ENCODE assay signal across 13 cellular contexts in genomic region chr17:78133179-78133951, GRCh38. TPM values are rescaled to one million over a fixed set of nuclear protein-coding genes. Genes with fewer than 3 reads are reported as not detected.
DNase-seq lines count a peak whose midpoint lies in the region; ATAC-seq and TF ChIP-seq lines count a peak whose summit lies in the region.
"Had no signal": no experiment of that assay in that cellular context is flagged by ENCODE, and none has a peak within 500 bp of the region (broad histone marks: within the 10 kb centered on the region; RNA-seq: fewer than 3 reads in every experiment).

No MANE protein-coding gene starts in this region.

- H3K27me3 ChIP-seq in left ventricle myocardium inferior (ENCODE audit: low read depth) (no peaks in the 10 kb centered on the region), thymus (ENCODE audit: control insufficient read depth, insufficient read depth) (no peaks in the 10 kb centered on the region), uterus (peaks cover 0 to 2% of the 10 kb centered on the region in 2 donors)
- H3K27me3 ChIP-seq in effector memory CD4-positive, alpha-beta T cell (replicated peaks; ENCODE audit: control insufficient read depth, insufficient read depth, low read length, poor library complexity, severe bottlenecking): no peaks in the 10 kb centered on the region

- H3K4me1 ChIP-seq in left ventricle myocardium inferior (peaks cover 48% of the 10 kb centered on the region), thymus (ENCODE audit: control insufficient read depth, insufficient read depth, low read length) (peaks cover 39% of the 10 kb centered on the region), uterus (peaks cover 0 to 8% of the 10 kb centered on the region in 2 donors)
- H3K4me1 ChIP-seq in effector memory CD4-positive, alpha-beta T cell (ENCODE audit: control insufficient read depth, insufficient read depth, low read length, poor library complexity, severe bottlenecking): peaks cover 73% of the 10 kb centered on the region

- no peaks in the 10 kb centered on the region for H3K36me3 ChIP-seq in left ventricle myocardium inferior
- H3K36me3 ChIP-seq in effector memory CD4-positive, alpha-beta T cell (ENCODE audit: control insufficient read depth, insufficient read depth, low read length): peaks cover 42% of the 10 kb centered on the region
- H3K36me3 ChIP-seq in thymus (ENCODE audit: control insufficient read depth, insufficient read depth): peaks cover 54% of the 10 kb centered on the region
- no peaks in the 10 kb centered on the region for H3K36me3 ChIP-seq in uterus

- ATAC-seq in left cardiac atrium: no peak
- no peak for ATAC-seq in activated B cell treated with CpG ODN at 0.5 μM for 24 hours (ENCODE audit: low read depth)
- ATAC-seq in HG03175 (IDR thresholded peaks at IDR 0.05; ENCODE audit: unreplicated experiment): no peak
- ATAC-seq in GM21786 (IDR thresholded peaks at IDR 0.05; ENCODE audit: unreplicated experiment): no peak
- ATAC-seq: right cardiac atrium had no signal

- H3K4me3 ChIP-seq in left ventricle myocardium inferior: no peak overlapping the region
- H3K4me3 ChIP-seq in effector memory CD4-positive, alpha-beta T cell (ENCODE audit: insufficient read depth, low read depth, low read length, poor library complexity, severe bottlenecking): peak overlapping the region; percentile 97
- H3K4me3 ChIP-seq in thymus (ENCODE audit: low read length): peak overlapping the region; percentile 4
- no peak overlapping the region for H3K4me3 ChIP-seq in uterus
- H3K4me3 ChIP-seq: SK-N-MC had no signal

- H3K36me3 Mint-ChIP-seq in activated B cell treated with CpG ODN at 0.5 μM for 24 hours (ENCODE audit: low read depth): peaks cover 55% of the 10 kb centered on the region
- H3K36me3 Mint-ChIP-seq: brain had no signal

- 91% methylated on average over 30 of the region's 30 CpGs for WGBS in thymus

- no peak overlapping the region for H3K27ac ChIP-seq in left ventricle myocardium inferior (replicated peaks)
- H3K27ac ChIP-seq in effector memory CD4-positive, alpha-beta T cell (ENCODE audit: insufficient read depth, low read length, poor library complexity, severe bottlenecking): peak overlapping the region; percentile 86
- peak overlapping the region; percentile 70 for H3K27ac ChIP-seq in thymus (ENCODE audit: low read depth)
- H3K27ac ChIP-seq in uterus: no peak overlapping the region
- H3K27ac ChIP-seq: SK-N-MC had no signal

- TF ChIP-seq CTCF in left ventricle myocardium inferior (IDR thresholded peaks at IDR 0.05; ENCODE audit: borderline replicate concordance): no peak
- no peak for TF ChIP-seq CTCF in activated B cell treated with CpG ODN at 0.5 μM for 24 hours (IDR thresholded peaks at IDR 0.05)
- TF ChIP-seq CTCF in uterus (IDR thresholded peaks at IDR 0.05): no peak

- H3K27me3 Mint-ChIP-seq in activated B cell treated with CpG ODN at 0.5 μM for 24 hours: no peaks in the 10 kb centered on the region

- H3K9me3 ChIP-seq in left ventricle myocardium inferior (replicated peaks): no peaks in the 10 kb centered on the region
- no peaks in the 10 kb centered on the region for H3K9me3 ChIP-seq in effector memory CD4-positive, alpha-beta T cell (ENCODE audit: control insufficient read depth, low read length)
- H3K9me3 ChIP-seq in thymus (ENCODE audit: control insufficient read depth): no peaks in the 10 kb centered on the region
- no peaks in the 10 kb centered on the region for H3K9me3 ChIP-seq in uterus

- peak overlapping the region; percentile 81 for H3K27ac Mint-ChIP-seq in activated B cell treated with CpG ODN at 0.5 μM for 24 hours
- H3K27ac Mint-ChIP-seq: brain had no signal

- peak; percentile 16 for DNase-seq in left cardiac atrium
- no peak for DNase-seq in left ventricle myocardium inferior
- DNase-seq in activated B cell treated with CpG ODN at 0.5 μM for 24 hours: no peak
- DNase-seq in effector memory CD4-positive, alpha-beta T cell: no peak
- no peak for DNase-seq in uterus
- DNase-seq: NCI-H524 treated with DMSO at 0.1 percent for 48 hours had no signal

- H3K4me3 Mint-ChIP-seq in activated B cell treated with CpG ODN at 0.5 μM for 24 hours: peak overlapping the region; percentile 95
- H3K4me3 Mint-ChIP-seq: brain had no signal

- POLR2A ChIA-PET in activated B cell treated with CpG ODN at 0.5 μM for 24 hours (lab: Charles Lee): interaction anchor here (3.1 to 48.2 kb wide), 4 partner anchors 2 to 40 kb away, joined by 22 to 2404 read pairs (median 1040); partner anchors contain the start of genes AFMID, C17orf99, SYNGR2 and TK1

- CTCF ChIA-PET in activated B cell treated with CpG ODN at 0.5 μM for 24 hours (lab: Charles Lee): interaction anchor here (0.6 to 15.7 kb wide), 6 partner anchors 8 to 117 kb away, joined by 3 to 220 read pairs (median 6); no protein-coding TSS in a partner anchor

- H3K9me3 Mint-ChIP-seq in activated B cell treated with CpG ODN at 0.5 μM for 24 hours: no peaks in the 10 kb centered on the region

- intact Hi-C loops in left cardiac atrium (cut with DNase I) (loop anchor here in 1 of 2 donors (5.0 kb wide), 1 partner anchor 44 kb away; no protein-coding TSS in a partner anchor), left ventricle myocardium inferior (cut with micrococcal nuclease) (no loop called here), activated B cell treated with CpG ODN at 0.5 μM for 24 hours (cut with micrococcal nuclease) (loop anchor here (5.0 kb wide), 4 partner anchors 119 to 811 kb away; no protein-coding TSS in a partner anchor), uterus (cut with DNase I; ENCODE audit: low total_unique reads) (no loop called here)

- peaks cover 84% of the 10 kb centered on the region for H3K4me1 Mint-ChIP-seq in activated B cell treated with CpG ODN at 0.5 μM for 24 hours

- TF ChIP-seq POLR2A in uterus (IDR thresholded peaks at IDR 0.05): no peak

RNA-seq across cellular contexts. Expression of gene TMC8, which starts 2.8 kb away (rescaled TPM):
- total RNA-seq in left cardiac atrium (1 to 10 TPM; 3.8 to 4.3 TPM), left ventricle myocardium inferior (1.3 TPM), activated B cell treated with CpG ODN at 0.5 μM for 24 hours (166 and 181 TPM in 2 replicates), uterus (10 to 100 TPM in 1 of 4 donors, 1 to 10 TPM in 2, under 1 TPM in 1; 0.51 to 20.1 (median 3.1) TPM)
- 196 TPM for polyA plus RNA-seq in thymus

RNA-seq across cellular contexts. Expression of gene TMC6, which starts 4.8 kb away (rescaled TPM):
- total RNA-seq in left cardiac atrium (10 to 100 TPM; 24.9 to 32.0 TPM), left ventricle myocardium inferior (39.5 TPM), activated B cell treated with CpG ODN at 0.5 μM for 24 hours (746 and 896 TPM in 2 replicates), uterus (10 to 100 TPM in 3 of 4 donors, 1 to 10 TPM in 1; 8.2 to 56.1 (median 16.1) TPM)
- polyA plus RNA-seq in thymus: 174 TPM

RNA-seq across cellular contexts. Expression of gene C17orf99, which starts 12.8 kb away (rescaled TPM):
- total RNA-seq in left cardiac atrium (not detected), left ventricle myocardium inferior (not detected), activated B cell treated with CpG ODN at 0.5 μM for 24 hours (5.2 and 7.1 TPM in 2 replicates), uterus (under 1 TPM in 1 of 4 donors, not detected in 3; 0.62 TPM)
- 9.8 TPM for polyA plus RNA-seq in thymus
- total RNA-seq: right cardiac atrium had no signal
- polyA plus RNA-seq: right cardiac atrium, urinary bladder had no signal

RNA-seq across cellular contexts. Expression of gene SYNGR2, which starts 35.0 kb away (rescaled TPM):
- total RNA-seq in left cardiac atrium (10 to 100 TPM; 73.4 to 84.5 TPM), left ventricle myocardium inferior (86.9 TPM), activated B cell treated with CpG ODN at 0.5 μM for 24 hours (636 and 647 TPM in 2 replicates), uterus (10 to 100 TPM; 16.7 to 83.2 (median 49.1) TPM)
- 149 TPM for polyA plus RNA-seq in thymus

RNA-seq across cellular contexts. Expression of gene TK1, which starts 53.5 kb away (rescaled TPM):
- total RNA-seq in left cardiac atrium (1 to 10 TPM; 1.8 to 7.7 TPM), left ventricle myocardium inferior (1.8 TPM), activated B cell treated with CpG ODN at 0.5 μM for 24 hours (3.8 TPM in 2 replicates), uterus (10 to 100 TPM in 1 of 4 donors, 1 to 10 TPM in 1, not detected in 2; 1.4 to 40.8 TPM)
- polyA plus RNA-seq in thymus: 3.8 TPM

Comparison
In these comparisons a context has a peak if more than half of its experiments do, and no peak if none do; other contexts are left out.
1. H3K27ac ChIP-seq: peak in effector memory CD4-positive, alpha-beta T cell (single experiment) and thymus (single experiment); none in left ventricle myocardium inferior (single experiment) and uterus (0 of 2).
2. H3K4me3 ChIP-seq: peak in effector memory CD4-positive, alpha-beta T cell (single experiment) and thymus (single experiment); none in left ventricle myocardium inferior (single experiment) and uterus (0 of 2).
3. RNA of gene TMC6, which starts 4.8 kb away (total RNA-seq): 746 to 896 TPM in activated B cell treated with CpG ODN at 0.5 μM for 24 hours; 39.5 TPM in left ventricle myocardium inferior (single experiment), 24.9 to 32.0 TPM in left cardiac atrium and 8.2 to 56.1 TPM in uterus; every median in the first group is over 10 times any median in the second.